In the genomic region with DNA sequence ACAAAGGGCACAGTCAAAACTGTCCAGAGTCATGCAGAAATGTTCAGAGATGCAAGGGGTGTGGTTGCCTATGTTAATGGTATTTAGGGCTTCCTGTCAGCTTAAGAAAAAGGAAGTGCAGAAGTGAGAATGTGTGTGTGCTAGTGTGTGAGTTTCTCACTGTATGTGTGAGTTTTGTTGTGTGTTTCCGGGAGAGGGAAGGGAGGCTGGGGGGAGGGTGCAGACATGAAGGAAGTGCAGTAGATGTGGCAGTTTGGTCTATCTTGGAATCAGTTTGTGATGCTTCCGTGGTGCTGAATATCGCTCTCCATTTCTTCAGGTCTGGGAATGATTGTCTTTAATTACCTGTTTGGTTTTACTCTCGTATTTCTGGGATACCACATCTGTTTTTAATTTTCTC, we compare ENCODE assay signal across 7 cellular contexts. TPM values are rescaled to one million over a fixed set of nuclear protein-coding genes. Genes with fewer than 3 reads are reported as not detected.
DNase-seq lines count a peak whose midpoint lies in the region; ATAC-seq, FAIRE-seq and TF ChIP-seq lines count a peak whose summit lies in the region.

No MANE protein-coding gene starts in this region.

- H3K9ac ChIP-seq in K562 (ENCODE audit: insufficient read depth in 1 of 2, low read depth in 2 of 2, low read length in 2 of 2) = no peak overlapping the region

- TF ChIP-seq POLR2A in K562 (conservative IDR thresholded peaks at IDR 0.05) = no peak

- no peaks in the 10 kb centered on the region for H3K9me1 ChIP-seq in K562 (ENCODE audit: control insufficient read depth, insufficient read depth, low read length)

- H3K27ac ChIP-seq in K562 (ENCODE audit: extremely low read depth, low read depth, low read length) = peak overlapping the region; percentile 42; the same call in 1 of the 3 replicates

- WGBS in K562 (ENCODE audit: insufficient coverage, low coverage, missing lambda C conversion rate) = 11% methylated on average over 4 of the region's 4 CpGs

- no peak overlapping the region for H3K4me3 ChIP-seq in K562

- peak; percentile 83 for ATAC-seq in HG03097 (IDR thresholded peaks at IDR 0.05; ENCODE audit: low FRiP score, unreplicated experiment)
- ATAC-seq in K562 = peak; percentile 81

- peak overlapping the region; percentile 50 for H3K4me2 ChIP-seq in K562 (ENCODE audit: insufficient read depth, low read length)

- in situ Hi-C loops in K562 (cut with MboI) = no loop called here

- peak; percentile 61 for TF ChIP-seq EP300 in K562 (IDR thresholded peaks at IDR 0.05; ENCODE audit: low read length)

- H3K36me3 ChIP-seq in K562 (ENCODE audit: control insufficient read depth, insufficient read depth, low read length) = no peaks in the 10 kb centered on the region

- H2AFZ ChIP-seq in K562 (ENCODE audit: low read depth, low read length) = peak overlapping the region; percentile 83

- CTCF ChIA-PET in K562 (lab: Yijun Ruan, JAX; ENCODE audit: low intra/inter-chr PET ratio) = no interaction called here

- H3K9me3 ChIP-seq in K562 (replicated peaks; ENCODE audit: control insufficient read depth, insufficient read depth, low read depth, low read length) = no peaks in the 10 kb centered on the region

- peaks cover 0 to 11% of the 10 kb centered on the region in 2 experiments; a peak in 1 of 5 replicates for H3K4me1 ChIP-seq in K562 (replicated peaks in 1 of 2; ENCODE audit: control insufficient read depth in 2 of 2, insufficient read depth in 2 of 2, low read length in 2 of 2)

- peak; percentile 12 for DNase-seq in GM19239 (ENCODE audit: insufficient read length, low spot score)
- DNase-seq in T-helper 1 cell = peak; percentile 16 to 92 (median 35)
- peak in 2 of 4 experiments; percentile 23 to 53 for DNase-seq in K562 (ENCODE audit: extremely low read depth in 1 of 4, low spot score in 3 of 4)
- DNase-seq in stimulated activated CD4-positive, alpha-beta T cell treated with anti-CD3 and anti-CD28 coated beads, TNF-alpha, amount 100 ng/mL, for 4 hours (ENCODE audit: low read depth in 3 of 3) = peak in 2 of 3 experiments; percentile 9 to 28
- DNase-seq in NCI-H510A (lab: John Stamatoyannopoulos, UW) = no peak
- DNase-seq in AG08395 (ENCODE audit: low spot score) = no peak

- H4K20me1 ChIP-seq in K562 (replicated peaks; ENCODE audit: control insufficient read depth, insufficient read depth, low read length) = no peaks in the 10 kb centered on the region

- peak in 1 of 2 experiments; percentile 28; a peak in 1 of 4 replicates for TF ChIP-seq RAD21 in K562 (CRISPR knock-in tag; conservative IDR thresholded peaks at IDR 0.05 in 1 of 2, IDR thresholded peaks at IDR 0.05 in 1 of 2)

- H3K79me2 ChIP-seq in K562 (ENCODE audit: control insufficient read depth, insufficient read depth, low read length) = no peaks in the 10 kb centered on the region

- BruUV-seq in K562 (replicated peaks; lab: Mats Ljungman, UMichigan) = no TSS peak

- POLR2A ChIA-PET in K562 (lab: Yijun Ruan, JAX) = no interaction called here

- FAIRE-seq in GM19239 (lab: Jason Lieb, UNC) = peak; percentile 99
- no peak for FAIRE-seq in K562 (lab: Jason Lieb, UNC)

- no peaks in the 10 kb centered on the region for H3K27me3 ChIP-seq in K562 (ENCODE audit: control insufficient read depth in 2 of 2, insufficient read depth in 2 of 2, low read length in 2 of 2)

- no peak for TF ChIP-seq CTCF in K562 (IDR thresholded peaks at IDR 0.05 in 2 of 3, conservative IDR thresholded peaks at IDR 0.05 in 1 of 3; ENCODE audit: insufficient read depth in 2 of 3, low read depth in 1 of 3, low read length in 3 of 3)

- intact Hi-C loops in K562 (cut with micrococcal nuclease) = no loop called here

TF ChIP-seq in K562, 482 proteins besides CTCF, POLR2A, EP300 and RAD21 (continues in another document):
- TF ChIP-seq ELF1 (tag; IDR thresholded peaks at IDR 0.05) (peak; percentile 67; the same call in 1 of the 2 replicates), MCM2 (IDR thresholded peaks at IDR 0.05; ENCODE audit: low read depth) (no peak), ASH1L (IDR thresholded peaks at IDR 0.05; ENCODE audit: borderline replicate concordance, low read depth, partially characterized antibody) (peak; percentile 17), NCOA2 (IDR thresholded peaks at IDR 0.05; ENCODE audit: partially characterized antibody in 2 of 2) (no peak), TRIM28 (IDR thresholded peaks at IDR 0.05) (no peak), BRD9 (IDR thresholded peaks at IDR 0.05; ENCODE audit: low read depth, partially characterized antibody) (peak; percentile 71)
- TF ChIP-seq, protein P1, sequence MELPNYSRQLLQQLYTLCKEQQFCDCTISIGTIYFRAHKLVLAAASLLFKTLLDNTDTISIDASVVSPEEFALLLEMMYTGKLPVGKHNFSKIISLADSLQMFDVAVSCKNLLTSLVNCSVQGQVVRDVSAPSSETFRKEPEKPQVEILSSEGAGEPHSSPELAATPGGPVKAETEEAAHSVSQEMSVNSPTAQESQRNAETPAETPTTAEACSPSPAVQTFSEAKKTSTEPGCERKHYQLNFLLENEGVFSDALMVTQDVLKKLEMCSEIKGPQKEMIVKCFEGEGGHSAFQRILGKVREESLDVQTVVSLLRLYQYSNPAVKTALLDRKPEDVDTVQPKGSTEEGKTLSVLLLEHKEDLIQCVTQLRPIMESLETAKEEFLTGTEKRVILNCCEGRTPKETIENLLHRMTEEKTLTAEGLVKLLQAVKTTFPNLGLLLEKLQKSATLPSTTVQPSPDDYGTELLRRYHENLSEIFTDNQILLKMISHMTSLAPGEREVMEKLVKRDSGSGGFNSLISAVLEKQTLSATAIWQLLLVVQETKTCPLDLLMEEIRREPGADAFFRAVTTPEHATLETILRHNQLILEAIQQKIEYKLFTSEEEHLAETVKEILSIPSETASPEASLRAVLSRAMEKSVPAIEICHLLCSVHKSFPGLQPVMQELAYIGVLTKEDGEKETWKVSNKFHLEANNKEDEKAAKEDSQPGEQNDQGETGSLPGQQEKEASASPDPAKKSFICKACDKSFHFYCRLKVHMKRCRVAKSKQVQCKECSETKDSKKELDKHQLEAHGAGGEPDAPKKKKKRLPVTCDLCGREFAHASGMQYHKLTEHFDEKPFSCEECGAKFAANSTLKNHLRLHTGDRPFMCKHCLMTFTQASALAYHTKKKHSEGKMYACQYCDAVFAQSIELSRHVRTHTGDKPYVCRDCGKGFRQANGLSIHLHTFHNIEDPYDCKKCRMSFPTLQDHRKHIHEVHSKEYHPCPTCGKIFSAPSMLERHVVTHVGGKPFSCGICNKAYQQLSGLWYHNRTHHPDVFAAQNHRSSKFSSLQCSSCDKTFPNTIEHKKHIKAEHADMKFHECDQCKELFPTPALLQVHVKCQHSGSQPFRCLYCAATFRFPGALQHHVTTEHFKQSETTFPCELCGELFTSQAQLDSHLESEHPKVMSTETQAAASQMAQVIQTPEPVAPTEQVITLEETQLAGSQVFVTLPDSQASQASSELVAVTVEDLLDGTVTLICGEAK (IDR thresholded peaks at IDR 0.05) = peak; percentile 74
- TF ChIP-seq, protein P1 (CRISPR knock-in tag; IDR thresholded peaks at IDR 0.05) = no peak

RNA-seq across cellular contexts. Expression of a gene that starts 16.5 kb away (rescaled TPM):
- not detected in 2 replicates for total RNA-seq in K562 (2011; cell fraction: chromatin; rRNA removed; ENCODE audit: low replicate concordance)
- total RNA-seq in K562 (2011; cell fraction: nucleolus; rRNA removed) = not detected in 2 replicates
- total RNA-seq in K562 (2011; cell fraction: nucleoplasm; rRNA removed) = not detected in 2 replicates
- not detected in 2 replicates for total RNA-seq in K562 (2014; rRNA removed)
- not detected in 2 replicates for total RNA-seq in K562 (2014; rRNA removed; fragmentation: Illumina TruSeq; extraction: Trizol)
- total RNA-seq in K562 (2015; rRNA removed; fragmentation: Illumina TruSeq; extraction: Trizol) = not detected in 2 replicates
- total RNA-seq in K562 (2021) = not detected in 2 replicates
- not detected in 2 replicates for polyA plus RNA-seq in K562 (2011; rRNA removed)
- not detected in 2 replicates for polyA plus RNA-seq in K562 (2011; cell fraction: cytosol; rRNA removed)
- not detected in 2 replicates for polyA plus RNA-seq in K562 (2011; cell fraction: nucleus; rRNA removed)
- not detected in 2 replicates for polyA plus RNA-seq in K562 (2012)
- polyA plus RNA-seq in K562 (2014; fragmentation: Illumina TruSeq; extraction: Trizol) = not detected in 2 replicates
- under 1 TPM in 1 of 2 experiments, not detected in 1; 0.32 TPM for polyA plus RNA-seq in K562 (2014; fragmentation: Nextera tagmentation; extraction: Ambion mirVana)
- polyA plus RNA-seq in K562 (2014; rRNA removed) = not detected in 2 replicates
- not detected in 2 replicates for polyA minus RNA-seq in K562 (2011; rRNA and poly(A)+ RNA removed)
- polyA minus RNA-seq in K562 (2011; cell fraction: cytosol; rRNA and poly(A)+ RNA removed) = not detected in 2 replicates
- polyA minus RNA-seq in K562 (2011; cell fraction: nucleus; rRNA and poly(A)+ RNA removed) = not detected in 2 replicates

Comparison
In these comparisons a context has a peak if more than half of its experiments do, and no peak if none do; other contexts are left out.
1. DNase-seq: peak in GM19239 (single experiment), T-helper 1 cell (5 of 5) and stimulated activated CD4-positive, alpha-beta T cell treated with anti-CD3 and anti-CD28 coated beads, TNF-alpha, amount 100 ng/mL, for 4 hours (2 of 3); none in NCI-H510A (single experiment) and AG08395 (single experiment).